8 cellular contexts compared by ENCODE assay signal in the genomic region with DNA sequence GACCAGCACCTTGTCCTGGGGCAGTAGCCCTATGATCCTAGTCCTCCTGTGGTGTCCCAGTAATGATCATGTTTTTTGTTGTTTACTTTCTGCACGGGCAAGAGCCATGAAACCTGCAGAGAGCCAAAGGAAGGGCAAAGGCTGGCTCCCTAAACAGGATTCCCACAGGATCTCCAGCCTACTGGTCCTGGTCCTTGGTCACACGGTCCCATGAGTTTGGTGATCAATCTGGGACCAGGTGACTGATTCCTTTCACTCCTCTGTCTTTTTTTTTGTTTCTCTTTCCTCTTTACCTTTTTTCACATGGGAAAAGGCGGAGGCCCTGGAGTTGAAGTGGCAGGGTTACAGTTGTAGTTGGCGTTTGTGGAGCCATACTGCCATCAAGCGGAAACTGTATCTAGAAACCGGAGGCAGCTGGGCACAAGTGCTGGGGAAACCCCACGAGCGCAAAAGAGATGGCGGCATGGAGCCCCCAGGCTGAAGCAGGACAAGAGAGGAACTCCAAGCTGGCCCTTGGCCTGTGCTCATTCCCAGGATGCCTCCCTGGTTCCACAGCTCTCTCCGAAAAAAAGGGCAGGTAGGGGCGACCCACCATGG. TPM values are rescaled to one million over a fixed set of nuclear protein-coding genes. Genes with fewer than 3 reads are reported as not detected.
DNase-seq lines count a peak whose midpoint lies in the region; ATAC-seq, FAIRE-seq and TF ChIP-seq lines count a peak whose summit lies in the region.

No MANE protein-coding gene starts in this region.

- no peaks in the 10 kb centered on the region for H3K9me1 ChIP-seq in keratinocyte (ENCODE audit: control insufficient read depth, extremely low read depth, insufficient read depth, low read length)

- H4K20me1 ChIP-seq in keratinocyte (ENCODE audit: control insufficient read depth, extremely low read depth, insufficient read depth, low read length), result peaks cover 4% of the 10 kb centered on the region

- no peaks in the 10 kb centered on the region for H3K27me3 ChIP-seq in right cardiac atrium (ENCODE audit: control insufficient read depth, insufficient read depth)
- H3K27me3 ChIP-seq in keratinocyte (ENCODE audit: control insufficient read depth, extremely low read depth, insufficient read depth, low read length), result no peaks in the 10 kb centered on the region

- H3K4me1 ChIP-seq in right cardiac atrium (ENCODE audit: control insufficient read depth, insufficient read depth, low read length), result peaks cover 3% of the 10 kb centered on the region
- peaks cover 4% of the 10 kb centered on the region for H3K4me1 ChIP-seq in keratinocyte (ENCODE audit: control insufficient read depth, extremely low read depth, insufficient read depth, low read length)

- FAIRE-seq in keratinocyte (lab: Jason Lieb, UNC), result no peak

- ATAC-seq in right cardiac atrium, result peak in 1 of 2 donors; percentile 71
- no peak for ATAC-seq in left ventricle myocardium superior
- no peak for ATAC-seq in HG03469 (IDR thresholded peaks at IDR 0.05; ENCODE audit: unreplicated experiment)

- WGBS in right cardiac atrium, result 77% methylated on average over 11 of the region's 11 CpGs

- peak in 2 of 3 experiments; percentile 33 to 44 for TF ChIP-seq CTCF in keratinocyte (optimal IDR thresholded peaks at IDR 0.05 in 1 of 3, IDR thresholded peaks at IDR 0.05 in 1 of 3, conservative IDR thresholded peaks at IDR 0.05 in 1 of 3; ENCODE audit: extremely low read depth in 1 of 3, insufficient read depth in 2 of 3, low read length in 3 of 3)

- intact Hi-C loops in right cardiac atrium (cut with DNase I) (no loop called here), left ventricle myocardium superior (cut with micrococcal nuclease) (no loop called here)

- DNase-seq in right cardiac atrium (peak in 2 of 3 donors; percentile 76 to 86), left ventricle myocardium superior (no peak), keratinocyte (ENCODE audit: low read depth, low spot score) (no peak), superior temporal gyrus (ENCODE audit: extremely low spot score) (peak; percentile 77), NCI-H524 treated with DMSO at 0.1 percent for 48 hours (lab: John Stamatoyannopoulos, UW) (no peak), H4 (ENCODE audit: low spot score) (no peak)
- peak; percentile 74 for DNase-seq in activated CD8-positive, alpha-beta memory T cell treated with anti-CD3 and anti-CD28 coated beads, Interleukin-2, amount 50 U/mL, for 1 hour (ENCODE audit: extremely low read depth)

- H3K27ac ChIP-seq in right cardiac atrium (ENCODE audit: low read length) (no peak overlapping the region), keratinocyte (ENCODE audit: control insufficient read depth, insufficient read depth, low read length) (peak overlapping the region; percentile 26)

- H3K4me2 ChIP-seq in keratinocyte (ENCODE audit: control insufficient read depth, extremely low read depth, insufficient read depth, low read depth, low read length), result peak overlapping the region; percentile 45

- dilution Hi-C loops in keratinocyte (cut with MboI; ENCODE audit: extremely low pct_ligation_motif_present, low sequenced_read_pairs), result no loop called here

- H2AFZ ChIP-seq in keratinocyte (ENCODE audit: control insufficient read depth, low read length), result peak overlapping the region; percentile 56

- peak overlapping the region; percentile 52 for H3K9ac ChIP-seq in keratinocyte (ENCODE audit: control insufficient read depth, extremely low read depth, insufficient read depth, low read length)

- no peak overlapping the region for H3K4me3 ChIP-seq in right cardiac atrium (ENCODE audit: low read length)
- H3K4me3 ChIP-seq in keratinocyte (ENCODE audit: control insufficient read depth in 2 of 3, extremely low read depth in 1 of 3, insufficient read depth in 2 of 3, low read depth in 1 of 3, low read length in 3 of 3), result peak overlapping the region; percentile 43 to 61 (median 55)

- H3K9me3 ChIP-seq in right cardiac atrium (ENCODE audit: control insufficient read depth, low read length) (no peaks in the 10 kb centered on the region), keratinocyte (ENCODE audit: control insufficient read depth, low read depth, low read length) (no peaks in the 10 kb centered on the region)

- peaks cover 3% of the 10 kb centered on the region for H3K79me2 ChIP-seq in keratinocyte (ENCODE audit: control insufficient read depth, insufficient read depth, low read length)

- no peaks in the 10 kb centered on the region for H3K36me3 ChIP-seq in keratinocyte (ENCODE audit: control insufficient read depth in 2 of 2, extremely low read depth in 1 of 2, insufficient read depth in 2 of 2, low read length in 2 of 2)

RNA-seq across cellular contexts. Expression of a gene that starts 34.6 kb away (rescaled TPM):
- total RNA-seq in right cardiac atrium (10 to 100 TPM; 26.9 to 36.8 (median 34.8) TPM), left ventricle myocardium superior (22.1 TPM)
- polyA plus RNA-seq in right cardiac atrium (19.3 TPM), keratinocyte (34.1 to 53.7 TPM (median 41.1 TPM) in 3 replicates)
- 33.6 TPM for polyA plus RNA-seq in keratinocyte (2011; ENCODE audit: low read depth)
- polyA plus RNA-seq in keratinocyte (2011; cell fraction: cytosol; rRNA removed), result 74.4 and 97.1 TPM in 2 replicates
- polyA plus RNA-seq in keratinocyte (2011; cell fraction: nucleus; rRNA removed), result 24.9 and 28.3 TPM in 2 replicates
- 61.9 and 76.8 TPM in 2 replicates for polyA plus RNA-seq in keratinocyte (2012; ENCODE audit: low replicate concordance)
- 14.9 to 23.2 TPM (median 17.7 TPM) in 3 replicates for polyA minus RNA-seq in keratinocyte
- polyA minus RNA-seq in keratinocyte (2011; cell fraction: cytosol; rRNA and poly(A)+ RNA removed), result 38.0 TPM
- polyA minus RNA-seq in keratinocyte (2011; cell fraction: nucleus; rRNA and poly(A)+ RNA removed), result 6.3 and 11.2 TPM in 2 replicates
- total RNA-seq in H4 (2014; rRNA removed; shearing (Covaris generic)), result 11.7 and 19.0 TPM in 2 replicates

Comparison
In these comparisons a context has a peak if more than half of its experiments do, and no peak if none do; other contexts are left out.
1. DNase-seq: peak in right cardiac atrium (2 of 3), activated CD8-positive, alpha-beta memory T cell treated with anti-CD3 and anti-CD28 coated beads, Interleukin-2, amount 50 U/mL, for 1 hour (single experiment) and superior temporal gyrus (single experiment); none in left ventricle myocardium superior (single experiment), keratinocyte (single experiment), NCI-H524 treated with DMSO at 0.1 percent for 48 hours (single experiment) and H4 (single experiment).